In genomic region chr9:27078685-27079084, GRCh38 we compare ENCODE assay signal across 21 cellular contexts. TPM values are rescaled to one million over a fixed set of nuclear protein-coding genes. Genes with fewer than 3 reads are reported as not detected.
A peak's percentile ranks its signal among the peaks of the same experiment; 100 is the strongest.
DNase-seq lines count a peak whose midpoint lies in the region; ATAC-seq and TF ChIP-seq lines count a peak whose summit lies in the region.
"Had no signal": no experiment of that assay in that cellular context is flagged by ENCODE, and none has a peak within 500 bp of the region (broad histone marks: within the 10 kb centered on the region; RNA-seq: fewer than 3 reads in every experiment).

No MANE protein-coding gene starts in this region.

- 60 to 65% methylated on average over 1 of the region's 1 CpG for WGBS in heart right ventricle, 2 donors
- WGBS in spleen, 5 donors: 50 to 88% (median 65%) methylated on average over 1 of the region's 1 CpG
- WGBS in aorta, 2 donors: 86 to 100% methylated on average over 1 of the region's 1 CpG

- H3K9me3 ChIP-seq in heart right ventricle (no peaks in the 10 kb centered on the region), spleen (no peaks in the 10 kb centered on the region), uterus (no peaks in the 10 kb centered on the region), aorta (ENCODE audit: control insufficient read depth, low read length) (no peaks in the 10 kb centered on the region)
- H3K9me3 ChIP-seq: HAP-1 had no signal

- H3K27me3 ChIP-seq in heart right ventricle (no peaks in the 10 kb centered on the region), spleen (replicated peaks in 1 of 7) (no peaks in the 10 kb centered on the region), uterus (no peaks in the 10 kb centered on the region), aorta (ENCODE audit: control insufficient read depth in 1 of 2, insufficient read depth in 2 of 2, low read length in 1 of 2) (no peaks in the 10 kb centered on the region)

- intact Hi-C loops in heart right ventricle (cut with DNase I): no loop called here
- intact Hi-C loops in Right ventricle myocardium inferior (cut with DNase I): no loop called here
- intact Hi-C loops in spleen (cut with DNase I; ENCODE audit: low total_unique reads): no loop called here
- intact Hi-C loops in uterus (cut with DNase I; ENCODE audit: low total_unique reads): no loop called here
- intact Hi-C loops in aorta (cut with DNase I): no loop called here

- H3K4me1 ChIP-seq in heart right ventricle: peaks cover 0 to 7% (median 0%) of the 10 kb centered on the region in 9 donors
- no peaks in the 10 kb centered on the region for H3K4me1 ChIP-seq in spleen
- H3K4me1 ChIP-seq in uterus: no peaks in the 10 kb centered on the region
- no peaks in the 10 kb centered on the region for H3K4me1 ChIP-seq in aorta (ENCODE audit: control insufficient read depth in 1 of 2, insufficient read depth in 2 of 2, low read length in 2 of 2)
- H3K4me1 ChIP-seq: HAP-1 had no signal

- TF ChIP-seq CTCF in heart right ventricle (IDR thresholded peaks at IDR 0.05) (no peak), spleen (IDR thresholded peaks at IDR 0.05 in 8 of 11, conservative IDR thresholded peaks at IDR 0.05 in 3 of 11) (no peak), uterus (IDR thresholded peaks at IDR 0.05) (no peak)

- TF ChIP-seq POLR2A in spleen (IDR thresholded peaks at IDR 0.05) (no peak), uterus (IDR thresholded peaks at IDR 0.05) (no peak)

- H3K4me3 ChIP-seq in heart right ventricle (no peak overlapping the region), spleen (no peak overlapping the region), uterus (no peak overlapping the region), aorta (ENCODE audit: low read length in 2 of 2) (no peak overlapping the region)
- H3K4me3 ChIP-seq: HAP-1 had no signal

- H3K27ac ChIP-seq in heart right ventricle (peak overlapping the region in 4 of 10 donors; percentile 2 to 50 (median 30)), spleen (peak overlapping the region in 5 of 8 donors; percentile 4 to 44 (median 28)), uterus (peak overlapping the region in 1 of 2 donors; percentile 22), aorta (ENCODE audit: low read depth in 1 of 2, low read length in 2 of 2) (no peak overlapping the region)
- H3K27ac ChIP-seq: RWPE1 had no signal

- ATAC-seq in heart right ventricle: peak in 6 of 8 donors; percentile 31 to 58 (median 51)
- no peak for ATAC-seq in Right ventricle myocardium inferior
- ATAC-seq in left lobe of liver: peak; percentile 53
- ATAC-seq in aorta (ENCODE audit: low FRiP score): no peak
- ATAC-seq: CD8-positive, alpha-beta T cell; PC-3 had no signal

- H3K36me3 ChIP-seq in heart right ventricle (no peaks in the 10 kb centered on the region), spleen (peaks cover 0 to 17% (median 0%) of the 10 kb centered on the region in 6 donors), uterus (no peaks in the 10 kb centered on the region), aorta (ENCODE audit: control insufficient read depth in 1 of 2, insufficient read depth in 2 of 2, low read length in 1 of 2) (no peaks in the 10 kb centered on the region)
- H3K36me3 ChIP-seq: HAP-1 had no signal

- no peak for DNase-seq in heart right ventricle
- no peak for DNase-seq in Right ventricle myocardium inferior (ENCODE audit: missing footprints)
- peak; percentile 10 for DNase-seq in UCSD-AML1 (lab: John Stamatoyannopoulos, UW; ENCODE audit: unreplicated experiment)
- DNase-seq in left lobe of liver (ENCODE audit: low spot score): no peak
- no peak for DNase-seq in spleen
- no peak for DNase-seq in uterus
- no peak for DNase-seq in activated CD4-positive, alpha-beta T cell treated with anti-CD3 and anti-CD28 coated beads for 4 hours
- no peak for DNase-seq in aorta
- DNase-seq: Calu3; CD8-positive, alpha-beta T cell; GF-D8; KBM-7; NCI-H1105 treated with DMSO at 0.1 percent for 48 hours; NCI-H187; NCI-H2107; NCI-H226; NCI-H524; PC-3 had no signal

RNA-seq across cellular contexts. Expression of gene TEK, which starts 30.3 kb away (rescaled TPM):
- 10 to 100 TPM; 12.1 to 33.1 (median 17.7) TPM for total RNA-seq in heart right ventricle
- 10 to 100 TPM in 1 of 2 donors, 1 to 10 TPM in 1; 6.7 to 14.0 TPM for polyA plus RNA-seq in heart right ventricle
- 21.1 TPM for total RNA-seq in Right ventricle myocardium inferior
- 4.4 TPM for total RNA-seq in left lobe of liver
- total RNA-seq in spleen: 10 to 100 TPM; 27.0 to 58.7 (median 53.1) TPM
- polyA plus RNA-seq in spleen: 1 to 10 TPM; 2.6 to 5.7 (median 2.8) TPM
- total RNA-seq in uterus: 10 to 100 TPM; 13.5 to 61.3 (median 34.2) TPM
- 10 to 100 TPM; 18.2 to 26.0 TPM for total RNA-seq in aorta
- polyA plus RNA-seq in aorta: 1 to 10 TPM; 1.5 to 1.9 TPM
- total RNA-seq: Calu3; CD8-positive, alpha-beta T cell; SK-MEL-5 had no signal

Comparison
In these comparisons a context has a peak if more than half of its experiments do, and no peak if none do; other contexts are left out.
1. ATAC-seq: peak in heart right ventricle (6 of 8) and left lobe of liver (single experiment); none in Right ventricle myocardium inferior (single experiment) and aorta (single experiment).
2. H3K27ac ChIP-seq: peak in spleen (5 of 8); none in aorta (0 of 2).